Comparison of ENCODE assay signal across 9 cellular contexts in genomic region chr3:171967137-171967783, GRCh38.
A peak's percentile ranks its signal among the peaks of the same experiment; 100 is the strongest.
DNase-seq lines count a peak whose midpoint lies in the region; ATAC-seq, FAIRE-seq and TF ChIP-seq lines count a peak whose summit lies in the region.
"Had no signal": no experiment of that assay in that cellular context is flagged by ENCODE, and none has a peak within 500 bp of the region (broad histone marks: within the 10 kb centered on the region; RNA-seq: fewer than 3 reads in every experiment).

No MANE protein-coding gene starts in this region.

- TF ChIP-seq POLR2A in Peyer's patch (IDR thresholded peaks at IDR 0.05) = no peak

- H3K27me3 ChIP-seq in AG04450 (ENCODE audit: control insufficient read depth, insufficient read depth, low read length) = no peaks in the 10 kb centered on the region
- H3K27me3 ChIP-seq in ascending aorta = no peaks in the 10 kb centered on the region
- no peaks in the 10 kb centered on the region for H3K27me3 ChIP-seq in Peyer's patch

- POLR2A ChIA-PET in AG04450 (lab: Yijun Ruan, JAX) = no interaction called here

- H3K4me3 ChIP-seq in AG04450 (ENCODE audit: low read depth, low read length) (no peak overlapping the region), ascending aorta (no peak overlapping the region), Peyer's patch (no peak overlapping the region)

- H3K36me3 ChIP-seq in ascending aorta (no peaks in the 10 kb centered on the region), Peyer's patch (no peaks in the 10 kb centered on the region)

- peak; percentile 55 for FAIRE-seq in HTR-8/SVneo (lab: Jason Lieb, UNC)

- ATAC-seq in left colon (peak; percentile 52), GM18868 (IDR thresholded peaks at IDR 0.05; ENCODE audit: unreplicated experiment) (no peak)
- ATAC-seq: stimulated activated naive B cell treated with anti-CD40 and anti-IgM and Interleukin-4, amounts not matched to agents 10 μg/mL and 1 μg/mL and 100 μg/mL, for 72 hours had no signal

- DNase-seq in AG04450 (ENCODE audit: low read depth, low spot score) (peak; percentile 33), HTR-8/SVneo (ENCODE audit: insufficient read length, low spot score) (peak; percentile 42), ascending aorta (ENCODE audit: low spot score in 2 of 2) (no peak), left colon (no peak), cerebellum (ENCODE audit: low spot score) (no peak), Peyer's patch (no peak), NCI-H2107 treated with DMSO at 0.1 percent for 48 hours (lab: John Stamatoyannopoulos, UW; ENCODE audit: unreplicated experiment) (no peak)
- DNase-seq: stimulated activated naive B cell treated with anti-CD40 and anti-IgM and Interleukin-4, amounts not matched to agents 10 μg/mL and 1 μg/mL and 100 μg/mL, for 72 hours had no signal

- intact Hi-C loops in ascending aorta (cut with DNase I) = no loop called here
- intact Hi-C loops in left colon (cut with DNase I, micrococcal nuclease) = no loop called here

- TF ChIP-seq CTCF in AG04450 (IDR thresholded peaks at IDR 0.05; ENCODE audit: low read depth, low read length) = no peak
- TF ChIP-seq CTCF in ascending aorta (IDR thresholded peaks at IDR 0.05) = no peak
- TF ChIP-seq CTCF in Peyer's patch (IDR thresholded peaks at IDR 0.05) = no peak

- CTCF ChIA-PET in AG04450 (lab: Charles Lee) = no interaction called here

- H3K27ac ChIP-seq in AG04450 (ENCODE audit: low read depth, low read length) (peak overlapping the region; percentile 53), ascending aorta (peak overlapping the region; percentile 17 to 49), Peyer's patch (no peak overlapping the region)

- H3K9me3 ChIP-seq in AG04450 (ENCODE audit: control insufficient read depth, insufficient read depth, low read length) (no peaks in the 10 kb centered on the region), ascending aorta (no peaks in the 10 kb centered on the region), Peyer's patch (no peaks in the 10 kb centered on the region)

- H3K4me1 ChIP-seq in ascending aorta (peaks cover 0 to 8% of the 10 kb centered on the region in 2 donors), Peyer's patch (no peaks in the 10 kb centered on the region)

Comparison
In these comparisons a context has a peak if more than half of its experiments do, and no peak if none do; other contexts are left out.
1. DNase-seq: peak in AG04450 (single experiment) and HTR-8/SVneo (single experiment); none in ascending aorta (0 of 2), left colon (0 of 2), cerebellum (single experiment), Peyer's patch (0 of 3) and NCI-H2107 treated with DMSO at 0.1 percent for 48 hours (single experiment).
2. H3K27ac ChIP-seq: peak in AG04450 (single experiment) and ascending aorta (2 of 2); none in Peyer's patch (0 of 4).